29 cellular contexts compared by ENCODE assay signal in the genomic region with DNA sequence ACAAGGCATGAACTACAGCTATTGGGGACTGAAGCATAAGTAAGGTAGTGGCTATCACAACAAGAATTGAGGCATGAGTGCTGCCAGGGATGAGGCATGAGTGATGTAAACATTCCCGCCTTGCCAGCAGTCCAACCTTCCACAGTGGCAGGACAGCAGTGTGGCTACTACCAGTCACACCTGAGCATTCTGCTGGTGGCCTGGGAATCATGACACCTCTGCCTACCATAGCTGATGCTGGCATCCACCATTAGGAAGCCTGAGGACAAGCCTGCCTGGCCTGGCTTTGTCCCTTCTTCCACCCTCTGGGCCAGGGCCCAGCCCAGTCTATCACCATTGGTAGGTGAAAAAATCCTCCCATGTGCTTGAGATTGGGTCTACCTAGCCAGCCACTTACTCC.
"Had no signal": no experiment of that assay in that cellular context is flagged by ENCODE, and none has a peak within 500 bp of the region (broad histone marks: within the 10 kb centered on the region; RNA-seq: fewer than 3 reads in every experiment).

No MANE protein-coding gene starts in this region.

- H3K27me3 ChIP-seq: dorsolateral prefrontal cortex, esophagus squamous epithelium, gastrocnemius medialis, heart right ventricle had no signal

- H3K27ac ChIP-seq: coronary artery, epithelial cell of prostate, esophagus squamous epithelium, gastrocnemius medialis, heart right ventricle, lower lobe of right lung had no signal

- H3K4me3 ChIP-seq: coronary artery, dorsolateral prefrontal cortex, esophagus squamous epithelium, gastrocnemius medialis, heart right ventricle, lower lobe of right lung, mucosa of descending colon had no signal

- ATAC-seq: esophagus mucosa, gastrocnemius medialis, heart right ventricle, left colon, left lobe of liver, left ventricle myocardium superior, mucosa of descending colon had no signal

- H3K27ac Mint-ChIP-seq: endodermal cell, mesothelial cell of epicardium had no signal

- H3K36me3 ChIP-seq: esophagus squamous epithelium, gastrocnemius medialis, heart right ventricle, lower lobe of right lung had no signal

- H3K4me3 Mint-ChIP-seq: endodermal cell, mesothelial cell of epicardium had no signal

- DNase-seq: dermis blood vessel endothelial cell; dorsolateral prefrontal cortex; effector CD4-positive, alpha-beta T cell; effector memory CD4-positive, alpha-beta T cell; endodermal cell; erythroblast; esophagus squamous epithelium; foreskin fibroblast; foreskin melanocyte; gastrocnemius medialis; glutamatergic neuron; head of caudate nucleus; heart right ventricle; hippocampal formation; kidney glomerular epithelial cell; left colon; left ventricle myocardium superior; lower lobe of right lung; mesenchymal stem cell; mucosa of descending colon had no signal

- H3K4me1 ChIP-seq: esophagus squamous epithelium, gastrocnemius medialis, heart right ventricle, lower lobe of right lung had no signal

- H3K4me1 Mint-ChIP-seq: endodermal cell, mesothelial cell of epicardium had no signal

- FAIRE-seq: colon, endometrium, islet of Langerhans, keratinocyte had no signal
